Comparison of ENCODE assay signal across 17 cellular contexts in the genomic region with DNA sequence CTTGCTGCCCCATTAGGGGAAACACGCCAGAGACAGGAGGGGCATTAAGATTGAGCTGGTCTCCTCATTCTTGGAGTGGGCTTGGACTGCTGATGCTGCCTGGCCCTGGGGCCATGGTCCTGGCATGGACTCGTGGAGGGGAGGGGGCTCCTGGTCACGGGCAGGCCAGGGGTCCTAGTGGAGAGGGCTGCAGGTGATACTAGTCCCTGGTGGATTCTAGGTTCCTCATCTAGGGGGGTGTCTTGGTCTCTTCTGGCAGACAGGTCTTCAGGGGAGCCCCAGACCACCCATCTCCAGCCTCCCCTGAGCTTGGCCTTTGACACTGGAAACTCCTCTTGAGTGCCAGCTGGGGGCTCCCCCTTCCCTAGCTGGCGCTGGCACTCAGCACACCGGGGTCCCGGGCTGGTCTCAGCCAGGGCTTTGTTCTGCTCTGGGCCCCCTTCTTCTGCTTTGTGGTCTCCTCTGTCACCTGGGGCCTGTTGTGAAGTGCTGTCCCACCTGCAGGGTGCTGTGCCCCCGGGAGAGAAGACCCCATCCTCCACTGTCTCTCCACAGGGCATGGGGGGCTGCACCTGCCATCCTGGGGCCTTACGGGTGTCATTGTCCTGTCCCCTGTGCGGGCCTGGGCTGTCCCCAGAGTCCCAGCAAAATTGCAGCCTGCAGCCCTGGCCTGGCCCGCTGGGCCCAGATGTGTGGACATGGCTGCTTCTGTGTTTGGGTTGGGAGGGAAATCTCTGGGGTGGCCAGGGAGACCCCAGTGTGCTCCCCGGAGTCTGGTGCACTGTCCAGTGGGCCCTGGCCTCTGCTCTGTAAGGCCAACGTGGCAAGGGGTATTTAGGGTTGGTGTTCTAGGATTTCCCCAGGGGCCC. TPM values are rescaled to one million over a fixed set of nuclear protein-coding genes. Genes with fewer than 3 reads are reported as not detected.
A peak's percentile ranks its signal among the peaks of the same experiment; 100 is the strongest.
DNase-seq lines count a peak whose midpoint lies in the region; ATAC-seq and TF ChIP-seq lines count a peak whose summit lies in the region.
"Had no signal": no experiment of that assay in that cellular context is flagged by ENCODE, and none has a peak within 500 bp of the region (broad histone marks: within the 10 kb centered on the region; RNA-seq: fewer than 3 reads in every experiment).

No MANE protein-coding gene starts in this region.

- H3K27me3 Mint-ChIP-seq in natural killer cell treated with Interleukin-12 subunit alpha and Interleukin-12 subunit beta and Interleukin-15 and Interleukin-18, amount 100 ng/mL, for 72 hours: peaks cover 0 to 7% of the 10 kb centered on the region in 2 donors
- H3K27me3 Mint-ChIP-seq in natural killer cell (ENCODE audit: low read depth in 2 of 2) (peaks cover 0 to 12% of the 10 kb centered on the region in 2 donors), brain (peaks cover 24% of the 10 kb centered on the region), type B pancreatic cell (peaks cover 15% of the 10 kb centered on the region)

- WGBS in mesendoderm (ENCODE audit: extremely low coverage, insufficient coverage, low lambda C conversion rate): no CpG with 5 or more reads among the region's 12 CpGs
- WGBS in GM23248 (ENCODE audit: low coverage in 1 of 2, low lambda C conversion rate in 2 of 2, missing lambda C conversion rate in 2 of 2), 2 experiments: 63 to 65% methylated on average over 10 to 12 of the region's 12 CpGs

- H4K5ac ChIP-seq in mesendoderm (ENCODE audit: low read length): no peak overlapping the region

- H2AK5ac ChIP-seq in mesendoderm (ENCODE audit: low read length): no peak overlapping the region

- H4K8ac ChIP-seq in mesendoderm (ENCODE audit: low read depth, low read length): no peak overlapping the region

- H3K4me3 ChIP-seq in mesendoderm (ENCODE audit: low read length) (no peak overlapping the region), GM23248 (no peak overlapping the region)
- H3K4me3 ChIP-seq: MG63, prostate gland had no signal

- no peak for ATAC-seq in natural killer cell treated with Interleukin-12 subunit alpha and Interleukin-12 subunit beta and Interleukin-15 and Interleukin-18, amount 100 ng/mL, for 72 hours
- ATAC-seq in natural killer cell: no peak
- ATAC-seq in HG02938 (IDR thresholded peaks at IDR 0.05; ENCODE audit: unreplicated experiment): no peak

- peak overlapping the region; percentile 4 for H3K4me2 ChIP-seq in mesendoderm (ENCODE audit: low read length)
- H3K4me2 ChIP-seq in GM23248 (ENCODE audit: unreplicated experiment): no peak overlapping the region

- H3K36me3 Mint-ChIP-seq in natural killer cell treated with Interleukin-12 subunit alpha and Interleukin-12 subunit beta and Interleukin-15 and Interleukin-18, amount 100 ng/mL, for 72 hours: no peaks in the 10 kb centered on the region
- H3K36me3 Mint-ChIP-seq in natural killer cell (no peaks in the 10 kb centered on the region), brain (no peaks in the 10 kb centered on the region), type B pancreatic cell (no peaks in the 10 kb centered on the region)

- H3K27ac ChIP-seq in mesendoderm (ENCODE audit: low read depth, low read length): no peak overlapping the region
- H3K27ac ChIP-seq in GM23248: no peak overlapping the region
- H3K27ac ChIP-seq: prostate gland, upper lobe of left lung had no signal

- no peak overlapping the region for H3K18ac ChIP-seq in mesendoderm (ENCODE audit: low read length)

- H3K4me3 Mint-ChIP-seq in natural killer cell treated with Interleukin-12 subunit alpha and Interleukin-12 subunit beta and Interleukin-15 and Interleukin-18, amount 100 ng/mL, for 72 hours: no peak overlapping the region
- H3K4me3 Mint-ChIP-seq in natural killer cell (no peak overlapping the region), brain (peak overlapping the region; percentile 84 to 87 (median 85)), type B pancreatic cell (peak overlapping the region; percentile 85)
- H3K4me3 Mint-ChIP-seq: HFFc6 had no signal

- peaks cover 0 to 4% of the 10 kb centered on the region in 2 donors for H3K4me1 Mint-ChIP-seq in natural killer cell treated with Interleukin-12 subunit alpha and Interleukin-12 subunit beta and Interleukin-15 and Interleukin-18, amount 100 ng/mL, for 72 hours (ENCODE audit: low read depth in 2 of 2)
- no peaks in the 10 kb centered on the region for H3K4me1 Mint-ChIP-seq in natural killer cell
- H3K4me1 Mint-ChIP-seq in brain: peaks cover 45% of the 10 kb centered on the region
- H3K4me1 Mint-ChIP-seq in type B pancreatic cell (ENCODE audit: unreplicated experiment): peaks cover 6% of the 10 kb centered on the region

- no peak overlapping the region for H2AFZ ChIP-seq in GM23248

- H4K20me1 ChIP-seq in GM23248 (ENCODE audit: insufficient read depth): no peaks in the 10 kb centered on the region

- H3K9ac ChIP-seq in mesendoderm (ENCODE audit: low read length): peak overlapping the region; percentile 78
- no peak overlapping the region for H3K9ac ChIP-seq in GM23248

- no peak overlapping the region for H3K27ac Mint-ChIP-seq in natural killer cell treated with Interleukin-12 subunit alpha and Interleukin-12 subunit beta and Interleukin-15 and Interleukin-18, amount 100 ng/mL, for 72 hours
- no peak overlapping the region for H3K27ac Mint-ChIP-seq in natural killer cell
- H3K27ac Mint-ChIP-seq in brain: peak overlapping the region in 2 of 5 experiments; percentile 48 to 77
- no peak overlapping the region for H3K27ac Mint-ChIP-seq in type B pancreatic cell
- H3K27ac Mint-ChIP-seq: HFFc6 had no signal

- H3K27me3 ChIP-seq in mesendoderm (ENCODE audit: insufficient read depth, low read length, poor library complexity) (peaks cover 14% of the 10 kb centered on the region), GM23248 (replicated peaks; ENCODE audit: insufficient read depth) (peaks cover 10% of the 10 kb centered on the region; the same call in 1 of the 2 replicates)

- H3F3A ChIP-seq in GM23248 (ENCODE audit: insufficient read depth): no peaks in the 10 kb centered on the region

- H2BK120ac ChIP-seq in mesendoderm (ENCODE audit: low read depth, low read length): no peak overlapping the region

- H3K4me1 ChIP-seq in mesendoderm (ENCODE audit: control insufficient read depth, low read depth, low read length) (no peaks in the 10 kb centered on the region), GM23248 (ENCODE audit: insufficient read depth) (no peaks in the 10 kb centered on the region)

- peaks cover 23% of the 10 kb centered on the region for H3K79me2 ChIP-seq in mesendoderm (ENCODE audit: control insufficient read depth, insufficient read depth, low read length)
- no peaks in the 10 kb centered on the region for H3K79me2 ChIP-seq in GM23248 (ENCODE audit: insufficient read depth)

- H3K9me3 Mint-ChIP-seq in natural killer cell treated with Interleukin-12 subunit alpha and Interleukin-12 subunit beta and Interleukin-15 and Interleukin-18, amount 100 ng/mL, for 72 hours: no peaks in the 10 kb centered on the region
- H3K9me3 Mint-ChIP-seq in natural killer cell (no peaks in the 10 kb centered on the region), brain (no peaks in the 10 kb centered on the region), type B pancreatic cell (no peaks in the 10 kb centered on the region)
- H3K9me3 Mint-ChIP-seq: HFFc6 had no signal

- H3K4ac ChIP-seq in mesendoderm (ENCODE audit: low read depth, low read length): no peak overlapping the region

- H2BK15ac ChIP-seq in mesendoderm (replicated peaks; ENCODE audit: low read depth): no peak overlapping the region

- no peak overlapping the region for H3K23ac ChIP-seq in mesendoderm (ENCODE audit: low read length)

- intact Hi-C loops in natural killer cell (cut with micrococcal nuclease): no loop called here

- H3K36me3 ChIP-seq in mesendoderm (ENCODE audit: control insufficient read depth, insufficient read depth, low read length): no peaks in the 10 kb centered on the region
- H3K36me3 ChIP-seq in GM23248 (ENCODE audit: low read depth): no peaks in the 10 kb centered on the region
- H3K36me3 ChIP-seq: MG63, prostate gland, upper lobe of left lung had no signal

- in situ Hi-C loops in GM23248 (cut with MboI): no loop called here

- no peaks in the 10 kb centered on the region for H3K9me3 ChIP-seq in GM23248 (ENCODE audit: low read depth)
- H3K9me3 ChIP-seq: MG63, prostate gland, upper lobe of left lung had no signal

- no peak overlapping the region for H2BK5ac ChIP-seq in mesendoderm (ENCODE audit: low read length)

- H3K79me1 ChIP-seq in mesendoderm (ENCODE audit: low read length): peaks cover 13% of the 10 kb centered on the region

- no peak for TF ChIP-seq CTCF in natural killer cell (IDR thresholded peaks at IDR 0.05)
- TF ChIP-seq CTCF in brain (conservative IDR thresholded peaks at IDR 0.05): no peak
- no peak for TF ChIP-seq CTCF in type B pancreatic cell (conservative IDR thresholded peaks at IDR 0.05)

- H3K56ac ChIP-seq in mesendoderm (ENCODE audit: low read length): peak overlapping the region; percentile 86

- peak; percentile 56 for DNase-seq in natural killer cell treated with Interleukin-12 subunit alpha and Interleukin-12 subunit beta and Interleukin-15 and Interleukin-18, amount 100 ng/mL, for 72 hours (ENCODE audit: low spot score)
- DNase-seq in natural killer cell (no peak), mesendoderm (no peak), type B pancreatic cell (ENCODE audit: extremely low spot score, unreplicated experiment) (no peak), GM23248 (no peak), SHP77 treated with DMSO at 0.1 percent for 48 hours (lab: John Stamatoyannopoulos, UW) (no peak)
- DNase-seq: activated CD8-positive, alpha-beta memory T cell treated with anti-CD3 and anti-CD28 coated beads, Interleukin-2, amount 50 U/mL, for 48 hours; cortex of kidney; HFFc6; MG63; midbrain; stimulated activated CD4-positive, alpha-beta T cell treated with anti-CD3 and anti-CD28 coated beads, Interleukin-1b, Interleukin-23, amount 100 ng/mL, for 48 hours had no signal

- H3K9me2 ChIP-seq in GM23248 (ENCODE audit: insufficient read depth): no peaks in the 10 kb centered on the region

RNA-seq across cellular contexts. Expression of gene KIF26A, which starts 2.3 kb away (rescaled TPM):
- not detected for total RNA-seq in natural killer cell treated with Interleukin-12 subunit alpha and Interleukin-12 subunit beta and Interleukin-15 and Interleukin-18, amount 100 ng/mL, for 72 hours
- not detected for total RNA-seq in natural killer cell
- 15.3 TPM for polyA plus RNA-seq in brain (ENCODE audit: insufficient read depth, low read depth, low replicate concordance)
- 6.3 TPM for polyA plus RNA-seq in mesendoderm (2013, experiment 1 of 2)
- 6.3 TPM for polyA plus RNA-seq in mesendoderm (2013, experiment 2 of 2)
- total RNA-seq in type B pancreatic cell (ENCODE audit: low replicate concordance): 12.9 and 23.4 TPM in 2 replicates
- total RNA-seq in GM23248 (2014; rRNA removed; shearing (Covaris generic)): not detected in 2 replicates
- polyA plus RNA-seq in GM23248 (2016; fragmentation: Nextera tagmentation; extraction: Ambion mirVana): not detected in 2 replicates
- total RNA-seq: HT-29 had no signal

RNA-seq across cellular contexts. Expression of gene ASPG, which starts 55.2 kb away (rescaled TPM):
- total RNA-seq in natural killer cell treated with Interleukin-12 subunit alpha and Interleukin-12 subunit beta and Interleukin-15 and Interleukin-18, amount 100 ng/mL, for 72 hours: not detected
- total RNA-seq in natural killer cell (not detected), type B pancreatic cell (ENCODE audit: low replicate concordance) (0.29 TPM in 1 of 2 replicates, not detected in the other)
- polyA plus RNA-seq in brain (ENCODE audit: insufficient read depth, low read depth, low replicate concordance) (not detected), GM23248 (2016; fragmentation: Nextera tagmentation; extraction: Ambion mirVana) (not detected in 2 replicates)
- polyA plus RNA-seq in mesendoderm (2013, experiment 1 of 2): 0.01 TPM
- polyA plus RNA-seq in mesendoderm (2013, experiment 2 of 2): 0.08 TPM
- total RNA-seq in GM23248 (2014; rRNA removed; shearing (Covaris generic)): not detected in 2 replicates
- total RNA-seq: HFFc6, HT-29 had no signal

Comparison
In these comparisons a context has a peak if more than half of its experiments do, and no peak if none do; other contexts are left out.
1. H3K4me3 Mint-ChIP-seq: peak in brain (5 of 5) and type B pancreatic cell (single experiment); none in natural killer cell treated with Interleukin-12 subunit alpha and Interleukin-12 subunit beta and Interleukin-15 and Interleukin-18, amount 100 ng/mL, for 72 hours (single experiment) and natural killer cell (single experiment).
2. RNA of gene KIF26A, which starts 2.3 kb away (total RNA-seq): 12.9 to 23.4 TPM in type B pancreatic cell; not detected in natural killer cell, not detected in natural killer cell treated with Interleukin-12 subunit alpha and Interleukin-12 subunit beta and Interleukin-15 and Interleukin-18, amount 100 ng/mL, for 72 hours and not detected in GM23248; every median in the first group is over 10 times any median in the second.